Comparison of ENCODE assay signal across 2 cellular contexts in the genomic region with DNA sequence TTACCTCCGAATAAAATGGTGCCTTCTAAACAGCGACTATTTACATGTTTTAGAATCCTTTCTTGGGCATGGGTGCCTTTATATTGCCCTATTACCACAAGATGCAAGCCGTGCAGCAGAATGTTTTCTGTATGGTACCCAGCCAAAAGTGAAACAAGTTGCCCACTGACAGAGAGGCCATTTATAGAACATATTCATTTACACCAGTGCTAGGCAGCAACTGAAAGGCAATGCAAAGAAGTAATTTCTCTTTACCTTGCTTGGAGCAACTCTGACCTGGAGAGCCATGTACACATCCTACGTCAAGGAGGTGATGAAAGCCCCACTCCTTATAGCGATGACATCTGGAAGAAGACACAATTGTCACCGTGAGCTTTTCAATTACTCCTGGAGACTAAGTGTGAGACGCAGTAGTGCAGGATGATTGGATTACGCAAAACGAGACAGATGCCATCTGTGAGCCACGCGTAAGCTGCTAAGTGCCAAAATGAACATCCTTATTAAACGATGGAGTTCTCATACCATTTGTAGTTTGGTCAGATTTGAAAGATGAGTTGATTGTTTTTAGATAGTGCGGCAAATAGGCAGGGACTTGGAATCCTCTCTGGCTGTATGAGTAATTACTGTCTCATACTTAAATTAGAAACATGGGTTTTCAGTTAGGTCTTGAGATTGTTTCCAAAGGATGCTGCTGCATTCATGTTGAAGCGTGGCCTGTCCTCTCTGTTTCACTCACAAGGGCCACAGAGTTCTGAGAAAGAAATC.
TF ChIP-seq lines count a peak whose summit lies in the region.

A gene with protein sequence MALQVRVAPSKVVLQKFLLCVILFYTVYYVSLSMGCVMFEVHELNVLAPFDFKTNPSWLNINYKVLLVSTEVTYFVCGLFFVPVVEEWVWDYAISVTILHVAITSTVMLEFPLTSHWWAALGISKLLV (minus strand): TSS at position 415 of the 765 bp plus-strand sequence. CDS start 127 bp downstream, at position 288.

TF ChIP-seq in GM12878, 131 proteins besides CTCF, POLR2A, EP300 and RAD21 (continued from another document):
- TF ChIP-seq, protein P1, sequence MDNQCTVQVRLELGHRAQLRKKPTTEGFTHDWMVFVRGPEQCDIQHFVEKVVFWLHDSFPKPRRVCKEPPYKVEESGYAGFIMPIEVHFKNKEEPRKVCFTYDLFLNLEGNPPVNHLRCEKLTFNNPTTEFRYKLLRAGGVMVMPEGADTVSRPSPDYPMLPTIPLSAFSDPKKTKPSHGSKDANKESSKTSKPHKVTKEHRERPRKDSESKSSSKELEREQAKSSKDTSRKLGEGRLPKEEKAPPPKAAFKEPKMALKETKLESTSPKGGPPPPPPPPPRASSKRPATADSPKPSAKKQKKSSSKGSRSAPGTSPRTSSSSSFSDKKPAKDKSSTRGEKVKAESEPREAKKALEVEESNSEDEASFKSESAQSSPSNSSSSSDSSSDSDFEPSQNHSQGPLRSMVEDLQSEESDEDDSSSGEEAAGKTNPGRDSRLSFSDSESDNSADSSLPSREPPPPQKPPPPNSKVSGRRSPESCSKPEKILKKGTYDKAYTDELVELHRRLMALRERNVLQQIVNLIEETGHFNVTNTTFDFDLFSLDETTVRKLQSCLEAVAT (IDR thresholded peaks at IDR 0.05) = 0 out of 2 replicates have a peak, but pooled peaks have one; percentile 36
TF ChIP-seq in GM12878: peak in this region for 1.

TF ChIP-seq in neural cell, 6 proteins besides CTCF, POLR2A, EP300 and RAD21:
- TF ChIP-seq, protein P2, sequence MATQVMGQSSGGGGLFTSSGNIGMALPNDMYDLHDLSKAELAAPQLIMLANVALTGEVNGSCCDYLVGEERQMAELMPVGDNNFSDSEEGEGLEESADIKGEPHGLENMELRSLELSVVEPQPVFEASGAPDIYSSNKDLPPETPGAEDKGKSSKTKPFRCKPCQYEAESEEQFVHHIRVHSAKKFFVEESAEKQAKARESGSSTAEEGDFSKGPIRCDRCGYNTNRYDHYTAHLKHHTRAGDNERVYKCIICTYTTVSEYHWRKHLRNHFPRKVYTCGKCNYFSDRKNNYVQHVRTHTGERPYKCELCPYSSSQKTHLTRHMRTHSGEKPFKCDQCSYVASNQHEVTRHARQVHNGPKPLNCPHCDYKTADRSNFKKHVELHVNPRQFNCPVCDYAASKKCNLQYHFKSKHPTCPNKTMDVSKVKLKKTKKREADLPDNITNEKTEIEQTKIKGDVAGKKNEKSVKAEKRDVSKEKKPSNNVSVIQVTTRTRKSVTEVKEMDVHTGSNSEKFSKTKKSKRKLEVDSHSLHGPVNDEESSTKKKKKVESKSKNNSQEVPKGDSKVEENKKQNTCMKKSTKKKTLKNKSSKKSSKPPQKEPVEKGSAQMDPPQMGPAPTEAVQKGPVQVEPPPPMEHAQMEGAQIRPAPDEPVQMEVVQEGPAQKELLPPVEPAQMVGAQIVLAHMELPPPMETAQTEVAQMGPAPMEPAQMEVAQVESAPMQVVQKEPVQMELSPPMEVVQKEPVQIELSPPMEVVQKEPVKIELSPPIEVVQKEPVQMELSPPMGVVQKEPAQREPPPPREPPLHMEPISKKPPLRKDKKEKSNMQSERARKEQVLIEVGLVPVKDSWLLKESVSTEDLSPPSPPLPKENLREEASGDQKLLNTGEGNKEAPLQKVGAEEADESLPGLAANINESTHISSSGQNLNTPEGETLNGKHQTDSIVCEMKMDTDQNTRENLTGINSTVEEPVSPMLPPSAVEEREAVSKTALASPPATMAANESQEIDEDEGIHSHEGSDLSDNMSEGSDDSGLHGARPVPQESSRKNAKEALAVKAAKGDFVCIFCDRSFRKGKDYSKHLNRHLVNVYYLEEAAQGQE (IDR thresholded peaks at IDR 0.05; ENCODE audit: borderline replicate concordance) = no peak
- TF ChIP-seq SMC3 (conservative IDR thresholded peaks at IDR 0.05; ENCODE audit: poor library complexity) (no peak), EZH2 (IDR thresholded peaks at IDR 0.05; ENCODE audit: borderline replicate concordance, insufficient read depth, low read length, poor library complexity, severe bottlenecking) (no peak), TAF1 (IDR thresholded peaks at IDR 0.05; ENCODE audit: low read depth) (no peak), POLR2AphosphoS5 (IDR thresholded peaks at IDR 0.05) (peak; percentile 11), MXI1 (conservative IDR thresholded peaks at IDR 0.05; ENCODE audit: poor library complexity, severe bottlenecking) (no peak)
TF ChIP-seq in neural cell: peak in this region for 1.
